ENCODE assay signal across 8 cellular contexts in genomic region chr3:172042136-172042535, GRCh38. TPM values are rescaled to one million over a fixed set of nuclear protein-coding genes. Genes with fewer than 3 reads are reported as not detected.
DNase-seq lines count a peak whose midpoint lies in the region; ATAC-seq and TF ChIP-seq lines count a peak whose summit lies in the region.

No MANE protein-coding gene starts in this region.

- ATAC-seq in GM23338 (no peak), gastroesophageal sphincter (no peak), GM19455 (IDR thresholded peaks at IDR 0.05; ENCODE audit: unreplicated experiment) (no peak)

- H3K27me3 Mint-ChIP-seq in GM23338 (ENCODE audit: insufficient read depth, low read depth, poor library complexity), result peaks cover 13% of the 10 kb centered on the region
- H3K27me3 Mint-ChIP-seq in activated CD4-positive, alpha-beta memory T cell treated with anti-CD3 and anti-CD28 coated beads for 36 hours, result no peaks in the 10 kb centered on the region

- peaks cover 28% of the 10 kb centered on the region for H4K20me1 ChIP-seq in GM23338 (replicated peaks; ENCODE audit: insufficient read depth)

- CTCF ChIA-PET in activated CD4-positive, alpha-beta memory T cell treated with anti-CD3 and anti-CD28 coated beads for 36 hours (lab: Charles Lee), result interaction anchor here (0.6 to 2.6 kb wide), 6 partner anchors 10 to 290 kb away, joined by 3 to 9 read pairs (median 4); no protein-coding TSS in a partner anchor

- no peak overlapping the region for H2AFZ ChIP-seq in GM23338

- H3K4me1 ChIP-seq in GM23338 (ENCODE audit: insufficient read depth), result peaks cover 38% of the 10 kb centered on the region
- H3K4me1 ChIP-seq in gastroesophageal sphincter, result peaks cover 3 to 66% (median 18%) of the 10 kb centered on the region in 3 donors

- H3K27ac Mint-ChIP-seq in GM23338, result no peak overlapping the region
- no peak overlapping the region for H3K27ac Mint-ChIP-seq in activated CD4-positive, alpha-beta memory T cell treated with anti-CD3 and anti-CD28 coated beads for 36 hours

- H3K4me2 ChIP-seq in GM23338, result peak overlapping the region; percentile 84

- H3F3A ChIP-seq in GM23338 (replicated peaks; ENCODE audit: low read depth), result no peaks in the 10 kb centered on the region

- H3K36me3 Mint-ChIP-seq in GM23338 (ENCODE audit: low read depth), result no peaks in the 10 kb centered on the region
- H3K36me3 Mint-ChIP-seq in activated CD4-positive, alpha-beta memory T cell treated with anti-CD3 and anti-CD28 coated beads for 36 hours, result no peaks in the 10 kb centered on the region

- no peak for DNase-seq in GM23338 (ENCODE audit: low spot score)
- no peak for DNase-seq in activated CD4-positive, alpha-beta memory T cell treated with anti-CD3 and anti-CD28 coated beads for 36 hours
- DNase-seq in skeletal muscle cell (ENCODE audit: low read depth), result no peak
- no peak for DNase-seq in GM10266 (ENCODE audit: extremely low spot score)
- DNase-seq in NK-92 (lab: John Stamatoyannopoulos, UW; ENCODE audit: unreplicated experiment), result no peak
- no peak for DNase-seq in effector CD4-positive, alpha-beta T cell

- intact Hi-C loops in activated CD4-positive, alpha-beta memory T cell treated with anti-CD3 and anti-CD28 coated beads for 36 hours (cut with micrococcal nuclease), result loop anchor here (5.0 kb wide), 1 partner anchor 475 kb away; no protein-coding TSS in a partner anchor

- no peaks in the 10 kb centered on the region for H3K9me2 ChIP-seq in GM23338 (ENCODE audit: insufficient read depth)

- no peak for TF ChIP-seq CTCF in GM23338 (conservative IDR thresholded peaks at IDR 0.05; ENCODE audit: low read depth in 2 of 2)
- TF ChIP-seq CTCF in gastroesophageal sphincter (IDR thresholded peaks at IDR 0.05), result no peak
- no peak for TF ChIP-seq CTCF in GM10266 (IDR thresholded peaks at IDR 0.05; ENCODE audit: control insufficient read depth, insufficient read depth, low read depth, missing control alignments)

- H3K9me3 Mint-ChIP-seq in GM23338, result no peaks in the 10 kb centered on the region
- H3K9me3 Mint-ChIP-seq in activated CD4-positive, alpha-beta memory T cell treated with anti-CD3 and anti-CD28 coated beads for 36 hours, result no peaks in the 10 kb centered on the region

- no peak overlapping the region; the same call in 1 of the 2 replicates for H3K27ac ChIP-seq in GM23338 (ENCODE audit: low read depth)
- H3K27ac ChIP-seq in gastroesophageal sphincter, result peak overlapping the region in 3 of 4 donors; percentile 73 to 99 (median 98)

- peaks cover 50% of the 10 kb centered on the region for H3K4me1 Mint-ChIP-seq in GM23338
- H3K4me1 Mint-ChIP-seq in activated CD4-positive, alpha-beta memory T cell treated with anti-CD3 and anti-CD28 coated beads for 36 hours (ENCODE audit: low read depth), result peaks cover 36% of the 10 kb centered on the region

- H3K36me3 ChIP-seq in GM23338 (ENCODE audit: insufficient read depth), result no peaks in the 10 kb centered on the region
- H3K36me3 ChIP-seq in gastroesophageal sphincter, result no peaks in the 10 kb centered on the region

- POLR2A ChIA-PET in activated CD4-positive, alpha-beta memory T cell treated with anti-CD3 and anti-CD28 coated beads for 36 hours (lab: Charles Lee), result interaction anchor here (0.7 to 1.4 kb wide), 2 partner anchors 65 to 264 kb away, joined by 3 to 4 read pairs; no protein-coding TSS in a partner anchor

- no peak for TF ChIP-seq EP300 in gastroesophageal sphincter (IDR thresholded peaks at IDR 0.05)

- WGBS in gastroesophageal sphincter (ENCODE audit: low coverage in 1 of 2), 2 donors, result 53 to 54% methylated on average over 5 of the region's 5 CpGs

- no peak for TF ChIP-seq POLR2A in gastroesophageal sphincter (IDR thresholded peaks at IDR 0.05)

- H3K4me3 Mint-ChIP-seq in GM23338, result peak overlapping the region; percentile 88
- H3K4me3 Mint-ChIP-seq in activated CD4-positive, alpha-beta memory T cell treated with anti-CD3 and anti-CD28 coated beads for 36 hours, result peak overlapping the region; percentile 16

- H3K4me3 ChIP-seq in GM23338, result peak overlapping the region; percentile 61
- peak overlapping the region in 1 of 2 donors; percentile 99 for H3K4me3 ChIP-seq in gastroesophageal sphincter
- peak overlapping the region; percentile 97 for H3K4me3 ChIP-seq in skeletal muscle cell (ENCODE audit: low read depth, low read length)

- H3K27me3 ChIP-seq in GM23338 (ENCODE audit: insufficient read depth), result no peaks in the 10 kb centered on the region
- no peaks in the 10 kb centered on the region for H3K27me3 ChIP-seq in gastroesophageal sphincter

- H3K9me3 ChIP-seq in gastroesophageal sphincter, result no peaks in the 10 kb centered on the region

- peaks cover 70% of the 10 kb centered on the region for H3K79me2 ChIP-seq in GM23338 (replicated peaks; ENCODE audit: insufficient read depth)

TF ChIP-seq in GM23338, 12 proteins besides CTCF, POLR2A, EP300 and RAD21:
- TF ChIP-seq EZH2 (IDR thresholded peaks at IDR 0.05; ENCODE audit: low read depth, unreplicated experiment), result no peak
- TF ChIP-seq ETS1 (IDR thresholded peaks at IDR 0.05), result no peak
- TF ChIP-seq JUNB (IDR thresholded peaks at IDR 0.05; ENCODE audit: unreplicated experiment), result no peak
- no peak for TF ChIP-seq REST (IDR thresholded peaks at IDR 0.05; ENCODE audit: unreplicated experiment)
- no peak for TF ChIP-seq NANOG (IDR thresholded peaks at IDR 0.05; ENCODE audit: borderline replicate concordance)
- no peak for TF ChIP-seq ZNF331 (CRISPR knock-in tag; IDR thresholded peaks at IDR 0.05; ENCODE audit: low read depth)
- no peak for TF ChIP-seq EZH2phosphoT487 (IDR thresholded peaks at IDR 0.05; ENCODE audit: unreplicated experiment)

RNA-seq across cellular contexts. Expression of gene FNDC3B, which starts 2.8 kb away (rescaled TPM):
- 45.0 and 55.4 TPM in 2 replicates for total RNA-seq in GM23338 (2014; rRNA removed; shearing (Covaris generic))
- polyA plus RNA-seq in GM23338 (2016; fragmentation: Nextera tagmentation; extraction: Ambion mirVana), result 17.8 and 19.1 TPM in 2 replicates
- 10 to 100 TPM; 14.4 to 17.8 TPM for total RNA-seq in activated CD4-positive, alpha-beta memory T cell treated with anti-CD3 and anti-CD28 coated beads for 36 hours
- 10 to 100 TPM; 53.1 to 97.2 (median 70.8) TPM for total RNA-seq in gastroesophageal sphincter
